Comparison of ENCODE assay signal across 9 cellular contexts in the genomic region with DNA sequence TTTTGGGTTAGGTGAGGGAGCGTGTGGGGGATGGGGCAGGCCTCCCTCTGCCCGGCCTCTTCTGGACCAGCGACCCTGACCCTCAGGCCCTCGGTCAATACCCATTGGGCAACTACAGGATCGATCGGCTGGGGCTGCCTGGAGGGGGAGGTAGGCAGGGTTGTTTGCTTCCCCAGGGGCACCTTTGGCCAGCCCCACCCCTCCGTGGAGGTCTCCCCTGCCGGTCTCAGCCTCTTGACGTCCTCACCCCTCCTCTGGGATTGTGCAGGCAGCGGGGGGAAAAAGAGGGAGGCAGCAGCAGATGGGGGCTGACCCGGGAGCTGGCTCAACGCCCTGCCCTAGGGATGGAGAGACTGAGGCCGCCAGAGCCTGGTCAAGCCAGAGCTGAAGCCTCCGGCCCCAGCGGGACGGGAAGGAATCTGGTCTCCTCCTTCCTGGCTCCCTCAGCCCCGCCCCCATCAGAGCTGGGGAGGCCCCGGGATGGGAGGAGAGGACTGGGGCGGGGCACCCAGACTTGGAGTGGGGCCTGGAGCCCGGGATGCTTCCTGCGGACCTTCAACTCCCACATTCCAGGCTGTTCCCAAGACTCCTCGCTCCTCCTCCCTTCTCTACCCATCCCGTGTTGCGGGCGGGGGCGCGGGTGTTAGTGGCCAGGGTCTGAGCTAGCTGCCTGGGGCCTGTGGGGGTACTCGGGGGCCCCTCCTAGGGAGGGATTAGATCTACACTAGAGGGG. TPM values are rescaled to one million over a fixed set of nuclear protein-coding genes. Genes with fewer than 3 reads are reported as not detected.
DNase-seq lines count a peak whose midpoint lies in the region; ATAC-seq and TF ChIP-seq lines count a peak whose summit lies in the region.
"Had no signal": no experiment of that assay in that cellular context is flagged by ENCODE, and none has a peak within 500 bp of the region (broad histone marks: within the 10 kb centered on the region; RNA-seq: fewer than 3 reads in every experiment).

No MANE protein-coding gene starts in this region.

- peak; percentile 77 for ATAC-seq in WTC11
- no peak for ATAC-seq in activated T-cell treated with anti-CD3 and anti-CD28 coated beads, Interleukin-2, amount 50 U/mL, for 72 hours (replicated peaks in 1 of 2)
- no peak for ATAC-seq in activated CD4-positive, CD25-positive, alpha-beta regulatory T cell treated with anti-CD3 and anti-CD28 coated beads, Interleukin-2, amount 50 U/mL, for 24 hours
- no peak for ATAC-seq in GM21423 (IDR thresholded peaks at IDR 0.05; ENCODE audit: unreplicated experiment)

- TF ChIP-seq CTCF in Calu3 (IDR thresholded peaks at IDR 0.05; ENCODE audit: unreplicated experiment) (no peak), WTC11 (IDR thresholded peaks at IDR 0.05) (0 out of 2 replicates have a peak, but pooled peaks have one; percentile 3), cardiac muscle cell (IDR thresholded peaks at IDR 0.05; ENCODE audit: low read depth, low read length) (no peak), progenitor cell of endocrine pancreas (IDR thresholded peaks at IDR 0.05; ENCODE audit: unreplicated experiment) (no peak)

- H3K27me3 Mint-ChIP-seq in Calu3 (ENCODE audit: unreplicated experiment) (no peaks in the 10 kb centered on the region), WTC11 (ENCODE audit: low read depth) (peaks cover 3% of the 10 kb centered on the region; the same call in 1 of the 2 replicates), progenitor cell of endocrine pancreas (no peaks in the 10 kb centered on the region)
- H3K27me3 Mint-ChIP-seq in activated T-cell treated with anti-CD3 and anti-CD28 coated beads, Interleukin-2, amount 50 U/mL, for 72 hours (ENCODE audit: low read depth) = peaks cover 3% of the 10 kb centered on the region

- CTCF ChIA-PET in Calu3 (lab: Charles Lee) (interaction anchor here (0.7 to 4.0 kb wide), 8 partner anchors 11 to 48 kb away, joined by 3 to 51 read pairs (median 12); no protein-coding TSS in a partner anchor), WTC11 (lab: Charles Lee) (interaction anchor here (0.5 to 16.5 kb wide), 21 partner anchors 16 to 548 kb away, joined by 3 to 728 read pairs (median 4); a partner anchor contains a TSS)

- H3K4me1 Mint-ChIP-seq in Calu3 (ENCODE audit: low read depth, unreplicated experiment) = peaks cover 58% of the 10 kb centered on the region
- peaks cover 29% of the 10 kb centered on the region for H3K4me1 Mint-ChIP-seq in WTC11
- peaks cover 29% of the 10 kb centered on the region for H3K4me1 Mint-ChIP-seq in progenitor cell of endocrine pancreas (ENCODE audit: low read depth)
- H3K4me1 Mint-ChIP-seq in activated T-cell treated with anti-CD3 and anti-CD28 coated beads, Interleukin-2, amount 50 U/mL, for 72 hours (ENCODE audit: low read depth) = peaks cover 27% of the 10 kb centered on the region

- POLR2A ChIA-PET in WTC11 (lab: Charles Lee) = interaction anchor here (0.5 to 2.7 kb wide), 8 partner anchors 12 to 119 kb away, joined by 3 to 24 read pairs (median 12); a partner anchor contains a TSS

- H3K9me3 Mint-ChIP-seq in Calu3 (ENCODE audit: low read depth, unreplicated experiment) (no peaks in the 10 kb centered on the region), WTC11 (no peaks in the 10 kb centered on the region), progenitor cell of endocrine pancreas (ENCODE audit: low read depth) (no peaks in the 10 kb centered on the region)
- no peaks in the 10 kb centered on the region for H3K9me3 Mint-ChIP-seq in activated T-cell treated with anti-CD3 and anti-CD28 coated beads, Interleukin-2, amount 50 U/mL, for 72 hours

- peaks cover 4% of the 10 kb centered on the region for H3K4me1 ChIP-seq in cardiac muscle cell (ENCODE audit: low read depth)

- H3K4me3 ChIP-seq in cardiac muscle cell = no peak overlapping the region

- no peaks in the 10 kb centered on the region for H3K27me3 ChIP-seq in cardiac muscle cell

- H3K4me3 Mint-ChIP-seq in Calu3 (ENCODE audit: low read depth, unreplicated experiment) (peak overlapping the region; percentile 46), WTC11 (peak overlapping the region; percentile 53), progenitor cell of endocrine pancreas (ENCODE audit: low read depth) (peak overlapping the region; percentile 33)
- H3K4me3 Mint-ChIP-seq in activated T-cell treated with anti-CD3 and anti-CD28 coated beads, Interleukin-2, amount 50 U/mL, for 72 hours = no peak overlapping the region

- H3K36me3 ChIP-seq in cardiac muscle cell = no peaks in the 10 kb centered on the region

- H3K27ac ChIP-seq in cardiac muscle cell = peak overlapping the region; percentile 73

- H3K9me3 ChIP-seq in cardiac muscle cell (ENCODE audit: low read depth) = no peaks in the 10 kb centered on the region

- intact Hi-C loops in Calu3 (cut with micrococcal nuclease; ENCODE audit: unreplicated experiment) = loop anchor here (1.0 kb wide), 1 partner anchor 21 kb away; no protein-coding TSS in a partner anchor

- TSS peak; percentile 67 for BruUV-seq in Calu3 (replicated peaks; lab: Mats Ljungman, UMichigan)

- peak overlapping the region; percentile 30 for H3K27ac Mint-ChIP-seq in Calu3 (ENCODE audit: unreplicated experiment)
- peak overlapping the region; percentile 90 for H3K27ac Mint-ChIP-seq in WTC11
- peak overlapping the region; percentile 96 for H3K27ac Mint-ChIP-seq in progenitor cell of endocrine pancreas
- H3K27ac Mint-ChIP-seq in activated T-cell treated with anti-CD3 and anti-CD28 coated beads, Interleukin-2, amount 50 U/mL, for 72 hours = no peak overlapping the region

- H3K36me3 Mint-ChIP-seq in Calu3 (ENCODE audit: insufficient read depth, unreplicated experiment) = peaks cover 24% of the 10 kb centered on the region
- H3K36me3 Mint-ChIP-seq in WTC11 = no peaks in the 10 kb centered on the region
- H3K36me3 Mint-ChIP-seq in progenitor cell of endocrine pancreas (ENCODE audit: insufficient read depth) = no peaks in the 10 kb centered on the region
- H3K36me3 Mint-ChIP-seq in activated T-cell treated with anti-CD3 and anti-CD28 coated beads, Interleukin-2, amount 50 U/mL, for 72 hours (ENCODE audit: insufficient read depth in 2 of 2) = no peaks in the 10 kb centered on the region

- DNase-seq in Calu3 = peak; percentile 84
- peak; percentile 92 for DNase-seq in WTC11 (ENCODE audit: low spot score)
- peak; percentile 71 to 100 for DNase-seq in cardiac muscle cell (ENCODE audit: low read depth in 1 of 2, low spot score in 1 of 2)
- DNase-seq in progenitor cell of endocrine pancreas (ENCODE audit: low spot score, unreplicated experiment) = peak; percentile 44
- no peak for DNase-seq in activated T-cell treated with anti-CD3 and anti-CD28 coated beads, Interleukin-2, amount 50 U/mL, for 72 hours
- no peak for DNase-seq in SIG-M5 (lab: John Stamatoyannopoulos, UW)

TF ChIP-seq in WTC11, 78 proteins besides CTCF, POLR2A, EP300 and RAD21 (continues in another document):
- TF ChIP-seq ELF4 (CRISPR knock-in tag; IDR thresholded peaks at IDR 0.05; ENCODE audit: low read depth) = no peak
- TF ChIP-seq, protein P1, sequence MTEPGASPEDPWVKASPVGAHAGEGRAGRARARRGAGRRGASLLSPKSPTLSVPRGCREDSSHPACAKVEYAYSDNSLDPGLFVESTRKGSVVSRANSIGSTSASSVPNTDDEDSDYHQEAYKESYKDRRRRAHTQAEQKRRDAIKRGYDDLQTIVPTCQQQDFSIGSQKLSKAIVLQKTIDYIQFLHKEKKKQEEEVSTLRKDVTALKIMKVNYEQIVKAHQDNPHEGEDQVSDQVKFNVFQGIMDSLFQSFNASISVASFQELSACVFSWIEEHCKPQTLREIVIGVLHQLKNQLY (CRISPR knock-in tag; IDR thresholded peaks at IDR 0.05) = no peak
- TF ChIP-seq ESRRA (CRISPR knock-in tag; IDR thresholded peaks at IDR 0.05; ENCODE audit: borderline replicate concordance) = 0 out of 2 replicates have a peak, but pooled peaks have one; percentile 24
- TF ChIP-seq TEAD4 (CRISPR knock-in tag; IDR thresholded peaks at IDR 0.05) = peak; percentile 74
- TF ChIP-seq ZNF232 (CRISPR knock-in tag; IDR thresholded peaks at IDR 0.05) = peak; percentile 48; the same call in 1 of the 2 replicates
- TF ChIP-seq TEAD1 (CRISPR knock-in tag; IDR thresholded peaks at IDR 0.05) = 0 out of 2 replicates have a peak, but pooled peaks have one; percentile 56
- no peak for TF ChIP-seq ATF1 (CRISPR knock-in tag; IDR thresholded peaks at IDR 0.05)
- no peak for TF ChIP-seq MXD4 (CRISPR knock-in tag; IDR thresholded peaks at IDR 0.05; ENCODE audit: borderline replicate concordance)
- peak; percentile 79; the same call in 1 of the 2 replicates for TF ChIP-seq CBFB (CRISPR knock-in tag; IDR thresholded peaks at IDR 0.05; ENCODE audit: low read depth)
- TF ChIP-seq SP1 (CRISPR knock-in tag; conservative IDR thresholded peaks at IDR 0.05) = peak; percentile 18; the same call in 1 of the 2 replicates
- peak; percentile 85 for TF ChIP-seq GABPB1 (CRISPR knock-in tag; IDR thresholded peaks at IDR 0.05)
- TF ChIP-seq ZBTB21 (CRISPR knock-in tag; IDR thresholded peaks at IDR 0.05; ENCODE audit: borderline replicate concordance) = no peak

RNA-seq across cellular contexts. Expression of a gene that starts 14.4 kb away (rescaled TPM):
- total RNA-seq in Calu3 (2022) = 156 and 162 TPM in 2 replicates
- total RNA-seq in WTC11 (2021) = 9.6 to 12.7 TPM (median 10.4 TPM) in 3 replicates
- total RNA-seq in cardiac muscle cell = 8.9 and 12.7 TPM in 2 replicates
- polyA plus RNA-seq in cardiac muscle cell = 10.9 and 21.6 TPM in 2 replicates
- 52.6 TPM in 2 replicates for total RNA-seq in progenitor cell of endocrine pancreas
- 1 to 10 TPM; 4.0 to 4.6 TPM for total RNA-seq in activated T-cell treated with anti-CD3 and anti-CD28 coated beads, Interleukin-2, amount 50 U/mL, for 72 hours

RNA-seq across cellular contexts. Expression of a gene that starts 26.7 kb away (rescaled TPM):
- 40.5 and 49.2 TPM in 2 replicates for total RNA-seq in Calu3 (2022)
- 14.6 to 17.5 TPM (median 16.0 TPM) in 3 replicates for total RNA-seq in WTC11 (2021)
- 3.3 and 4.5 TPM in 2 replicates for total RNA-seq in cardiac muscle cell
- polyA plus RNA-seq in cardiac muscle cell = 2.1 and 3.9 TPM in 2 replicates
- 44.1 and 46.7 TPM in 2 replicates for total RNA-seq in progenitor cell of endocrine pancreas
- total RNA-seq in activated T-cell treated with anti-CD3 and anti-CD28 coated beads, Interleukin-2, amount 50 U/mL, for 72 hours = under 1 TPM in 1 of 2 donors, not detected in 1; 0.25 TPM

RNA-seq across cellular contexts. Expression of a gene that starts 34.0 kb away (rescaled TPM):
- total RNA-seq in Calu3 (2022) (0.90 and 1.2 TPM in 2 replicates), WTC11 (2021) (0.33 TPM in 1 of 3 replicates, not detected in the others), cardiac muscle cell (not detected in 2 replicates), progenitor cell of endocrine pancreas (2.7 and 4.3 TPM in 2 replicates)
- not detected in 2 replicates for polyA plus RNA-seq in cardiac muscle cell
- total RNA-seq in activated T-cell treated with anti-CD3 and anti-CD28 coated beads, Interleukin-2, amount 50 U/mL, for 72 hours = not detected
- total RNA-seq: glomerular endothelial cell had no signal

RNA-seq across cellular contexts. Expression of a gene that starts 59.7 kb away (rescaled TPM):
- 19.0 and 22.1 TPM in 2 replicates for total RNA-seq in Calu3 (2022)
- total RNA-seq in WTC11 (2021) = 3.2 to 4.8 TPM (median 3.7 TPM) in 3 replicates
- total RNA-seq in cardiac muscle cell = 1.2 and 2.6 TPM in 2 replicates
- 6.4 and 9.2 TPM in 2 replicates for polyA plus RNA-seq in cardiac muscle cell
- total RNA-seq in progenitor cell of endocrine pancreas = 3.2 and 5.9 TPM in 2 replicates
- total RNA-seq in activated T-cell treated with anti-CD3 and anti-CD28 coated beads, Interleukin-2, amount 50 U/mL, for 72 hours = 100 to 1,000 TPM in 1 of 2 donors, 10 to 100 TPM in 1; 94.0 to 116 TPM

Comparison
In these comparisons a context has a peak if more than half of its experiments do, and no peak if none do; other contexts are left out.
1. DNase-seq: peak in Calu3 (single experiment), WTC11 (single experiment), cardiac muscle cell (2 of 2) and progenitor cell of endocrine pancreas (single experiment); none in activated T-cell treated with anti-CD3 and anti-CD28 coated beads, Interleukin-2, amount 50 U/mL, for 72 hours (0 of 2) and SIG-M5 (single experiment).
2. H3K4me3 Mint-ChIP-seq: peak in Calu3 (single experiment), WTC11 (single experiment) and progenitor cell of endocrine pancreas (single experiment); none in activated T-cell treated with anti-CD3 and anti-CD28 coated beads, Interleukin-2, amount 50 U/mL, for 72 hours (0 of 2).